25 cellular contexts compared by ENCODE assay signal in the genomic region with DNA sequence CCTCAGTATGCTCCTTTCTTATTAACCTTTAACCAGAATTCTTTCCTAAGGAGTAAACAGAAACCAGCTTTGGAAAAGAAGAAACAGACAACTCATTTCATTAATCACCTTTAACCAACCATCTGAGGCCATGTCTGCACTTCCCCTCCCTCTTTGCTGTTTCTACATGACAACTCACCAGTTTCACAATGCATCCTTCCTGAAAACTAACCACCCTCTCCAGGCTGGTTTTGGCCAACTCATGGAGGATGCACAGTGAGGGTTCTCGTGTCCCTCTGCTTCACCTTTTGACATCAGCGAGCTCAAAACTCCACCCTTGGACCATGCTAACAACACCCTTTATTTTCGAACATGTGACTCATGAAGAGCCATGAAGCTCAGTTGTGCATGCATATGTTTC.
DNase-seq lines count a peak whose midpoint lies in the region; ATAC-seq and TF ChIP-seq lines count a peak whose summit lies in the region.
"Had no signal": no experiment of that assay in that cellular context is flagged by ENCODE, and none has a peak within 500 bp of the region (broad histone marks: within the 10 kb centered on the region; RNA-seq: fewer than 3 reads in every experiment).

No MANE protein-coding gene starts in this region.

- no peaks in the 10 kb centered on the region for H3K36me3 ChIP-seq in BLaER1 treated with 17β-estradiol and CSF1 and Interleukin-3, amounts not matched to agents 10 nM and 100 nM
- H3K36me3 ChIP-seq in RWPE2 (ENCODE audit: low read depth) = no peaks in the 10 kb centered on the region
- H3K36me3 ChIP-seq: tibial artery had no signal

- H3K27ac Mint-ChIP-seq in chondrocyte (ENCODE audit: unreplicated experiment) (no peak overlapping the region), T-cell (no peak overlapping the region)
- H3K27ac Mint-ChIP-seq: activated CD4-positive, alpha-beta memory T cell treated with anti-CD3 and anti-CD28 coated beads, Interleukin-2, amount 10 ng/mL, durations not matched to agents 7 days and 5 days; CD4-positive, CD25-positive, alpha-beta regulatory T cell; T-helper 2 cell treated with Interferon-gamma antibody and Interleukin-4, amounts not matched to agents 5 μg/mL and 100 μg/mL, for 36 hours had no signal

- POLR2A ChIA-PET in T-cell (lab: Charles Lee) = no interaction called here

- H3K4me3 Mint-ChIP-seq in chondrocyte (ENCODE audit: unreplicated experiment) = no peak overlapping the region
- H3K4me3 Mint-ChIP-seq in T-cell = no peak overlapping the region
- H3K4me3 Mint-ChIP-seq: activated CD4-positive, alpha-beta memory T cell treated with anti-CD3 and anti-CD28 coated beads, Interleukin-2, amount 10 ng/mL, durations not matched to agents 7 days and 5 days; CD4-positive, CD25-positive, alpha-beta regulatory T cell; central memory CD8-positive, alpha-beta T cell; T-helper 2 cell treated with Interferon-gamma antibody and Interleukin-4, amounts not matched to agents 5 μg/mL and 100 μg/mL, for 36 hours had no signal

- CTCF ChIA-PET in T-cell (lab: Charles Lee) = no interaction called here

- H4K20me1 ChIP-seq in BLaER1 treated with 17β-estradiol and CSF1 and Interleukin-3, amounts not matched to agents 10 nM and 100 nM = no peaks in the 10 kb centered on the region

- peaks cover 0 to 24% (median 0%) of the 10 kb centered on the region in 11 experiments; a peak in 2 of 22 replicates for H3K9me3 ChIP-seq in BLaER1 treated with 17β-estradiol and CSF1 and Interleukin-3, amounts not matched to agents 10 nM and 100 nM (replicated peaks in 1 of 11)
- no peaks in the 10 kb centered on the region for H3K9me3 ChIP-seq in RWPE2 (ENCODE audit: severe bottlenecking)
- H3K9me3 ChIP-seq: psoas muscle, tibial artery had no signal

- no peaks in the 10 kb centered on the region for H3K27me3 ChIP-seq in BLaER1 treated with 17β-estradiol and CSF1 and Interleukin-3, amounts not matched to agents 10 nM and 100 nM
- no peaks in the 10 kb centered on the region for H3K27me3 ChIP-seq in RWPE2 (ENCODE audit: insufficient read depth, poor library complexity, severe bottlenecking)
- H3K27me3 ChIP-seq: tibial artery had no signal

- intact Hi-C loops in cardiac septum (cut with DNase I) = no loop called here

- H3K4me1 Mint-ChIP-seq in chondrocyte (ENCODE audit: low read depth) (no peaks in the 10 kb centered on the region), T-cell (no peaks in the 10 kb centered on the region)
- H3K4me1 Mint-ChIP-seq: activated CD4-positive, alpha-beta memory T cell treated with anti-CD3 and anti-CD28 coated beads, Interleukin-2, amount 10 ng/mL, durations not matched to agents 7 days and 5 days; CD4-positive, CD25-positive, alpha-beta regulatory T cell; central memory CD8-positive, alpha-beta T cell had no signal

- no peak overlapping the region for H3K4me3 ChIP-seq in BLaER1 treated with 17β-estradiol and CSF1 and Interleukin-3, amounts not matched to agents 10 nM and 100 nM
- no peak overlapping the region for H3K4me3 ChIP-seq in RWPE2 (ENCODE audit: severe bottlenecking)
- H3K4me3 ChIP-seq: psoas muscle, smooth muscle cell, tibial artery had no signal

- TF ChIP-seq CTCF in RWPE2 (IDR thresholded peaks at IDR 0.05; ENCODE audit: poor library complexity, severe bottlenecking) (no peak), chondrocyte (IDR thresholded peaks at IDR 0.05) (no peak)

- H3K27me3 Mint-ChIP-seq in chondrocyte (ENCODE audit: low read depth) = peaks cover 2% of the 10 kb centered on the region
- no peaks in the 10 kb centered on the region for H3K27me3 Mint-ChIP-seq in T-cell
- H3K27me3 Mint-ChIP-seq: activated CD4-positive, alpha-beta memory T cell treated with anti-CD3 and anti-CD28 coated beads, Interleukin-2, amount 10 ng/mL, durations not matched to agents 7 days and 5 days; CD4-positive, CD25-positive, alpha-beta regulatory T cell; central memory CD8-positive, alpha-beta T cell had no signal

- H3K9me3 Mint-ChIP-seq in chondrocyte (ENCODE audit: low read depth) = no peaks in the 10 kb centered on the region
- H3K9me3 Mint-ChIP-seq in T-cell = peaks cover 0 to 10% (median 6%) of the 10 kb centered on the region in 3 donors
- H3K9me3 Mint-ChIP-seq: central memory CD8-positive, alpha-beta T cell had no signal

- H3K4me1 ChIP-seq in BLaER1 treated with 17β-estradiol and CSF1 and Interleukin-3, amounts not matched to agents 10 nM and 100 nM = peaks cover 18 to 54% (median 37%) of the 10 kb centered on the region in 10 experiments
- H3K4me1 ChIP-seq in RWPE2 (ENCODE audit: insufficient read depth, poor library complexity, severe bottlenecking) = peaks cover 18% of the 10 kb centered on the region

- H3K27ac ChIP-seq in BLaER1 treated with 17β-estradiol and CSF1 and Interleukin-3, amounts not matched to agents 10 nM and 100 nM = peak overlapping the region in 7 of 11 experiments; percentile 45 to 81 (median 69); a peak in 14 of 22 replicates
- peak overlapping the region; percentile 52 for H3K27ac ChIP-seq in RWPE2 (ENCODE audit: poor library complexity, severe bottlenecking)
- H3K27ac ChIP-seq: psoas muscle, tibial artery had no signal

- DNase-seq in M059J (ENCODE audit: low read depth) = peak; percentile 77
- DNase-seq in RWPE2 (ENCODE audit: low spot score) = no peak
- DNase-seq in glomerular visceral epithelial cell (ENCODE audit: extremely low spot score) = peak; percentile 8
- no peak for DNase-seq in cardiac septum (ENCODE audit: low spot score)
- no peak for DNase-seq in chondrocyte (ENCODE audit: low spot score)
- no peak for DNase-seq in T-cell
- DNase-seq: activated CD4-positive, alpha-beta memory T cell treated with anti-CD3 and anti-CD28 coated beads, Interleukin-2, amount 10 ng/mL, durations not matched to agents 7 days and 5 days; activated CD4-positive, CD25-positive, alpha-beta regulatory T cell; activated gamma-delta T cell treated with Interleukin-2 at 50 U/mL for 16 hours; CD4-positive, CD25-positive, alpha-beta regulatory T cell; DND-41; H7; NCI-H146; NCI-H2171; NCI-H524 treated with DMSO at 0.1 percent for 48 hours; psoas muscle; stimulated activated CD4-positive, alpha-beta T cell treated with anti-CD3 and anti-CD28 coated beads, Interleukin-4, amount 100 ng/mL, for 1 hour; stimulated activated naive CD8-positive, alpha-beta T cell treated with anti-CD3 and anti-CD28 coated beads, Interleukin-15, Interleukin-2, amounts not matched to agents 100 U/mL and 50 U/mL, for 24 hours; tibial artery had no signal

- H3K4me2 ChIP-seq in BLaER1 treated with 17β-estradiol and CSF1 and Interleukin-3, amounts not matched to agents 10 nM and 100 nM = peak overlapping the region; percentile 17 to 68 (median 44); a peak in 17 of 22 replicates
- H3K4me2 ChIP-seq: smooth muscle cell had no signal

- peak; percentile 89 for ATAC-seq in RWPE2 (ENCODE audit: low read depth)
- no peak for ATAC-seq in GM19328 (IDR thresholded peaks at IDR 0.05; ENCODE audit: unreplicated experiment)
- ATAC-seq in T-cell (replicated peaks in 1 of 4) = no peak
- ATAC-seq: HepG2; psoas muscle; stimulated activated naive CD8-positive, alpha-beta T cell treated with anti-CD3 and anti-CD28 coated beads, Interleukin-15, Interleukin-2, amounts not matched to agents 100 U/mL and 50 U/mL, for 24 hours had no signal

- H3K36me3 Mint-ChIP-seq in chondrocyte (ENCODE audit: low read depth) (no peaks in the 10 kb centered on the region), T-cell (no peaks in the 10 kb centered on the region)
- H3K36me3 Mint-ChIP-seq: CD4-positive, CD25-positive, alpha-beta regulatory T cell had no signal

- H3K9ac ChIP-seq in BLaER1 treated with 17β-estradiol and CSF1 and Interleukin-3, amounts not matched to agents 10 nM and 100 nM = peak overlapping the region in 2 of 11 experiments; percentile 24 to 45; a peak in 2 of 22 replicates

Comparison
In these comparisons a context has a peak if more than half of its experiments do, and no peak if none do; other contexts are left out.
1. DNase-seq: peak in M059J (single experiment) and glomerular visceral epithelial cell (single experiment); none in RWPE2 (single experiment), cardiac septum (single experiment), chondrocyte (single experiment) and T-cell (0 of 34).